ENCODE assay signal across 8 cellular contexts in the genomic region with DNA sequence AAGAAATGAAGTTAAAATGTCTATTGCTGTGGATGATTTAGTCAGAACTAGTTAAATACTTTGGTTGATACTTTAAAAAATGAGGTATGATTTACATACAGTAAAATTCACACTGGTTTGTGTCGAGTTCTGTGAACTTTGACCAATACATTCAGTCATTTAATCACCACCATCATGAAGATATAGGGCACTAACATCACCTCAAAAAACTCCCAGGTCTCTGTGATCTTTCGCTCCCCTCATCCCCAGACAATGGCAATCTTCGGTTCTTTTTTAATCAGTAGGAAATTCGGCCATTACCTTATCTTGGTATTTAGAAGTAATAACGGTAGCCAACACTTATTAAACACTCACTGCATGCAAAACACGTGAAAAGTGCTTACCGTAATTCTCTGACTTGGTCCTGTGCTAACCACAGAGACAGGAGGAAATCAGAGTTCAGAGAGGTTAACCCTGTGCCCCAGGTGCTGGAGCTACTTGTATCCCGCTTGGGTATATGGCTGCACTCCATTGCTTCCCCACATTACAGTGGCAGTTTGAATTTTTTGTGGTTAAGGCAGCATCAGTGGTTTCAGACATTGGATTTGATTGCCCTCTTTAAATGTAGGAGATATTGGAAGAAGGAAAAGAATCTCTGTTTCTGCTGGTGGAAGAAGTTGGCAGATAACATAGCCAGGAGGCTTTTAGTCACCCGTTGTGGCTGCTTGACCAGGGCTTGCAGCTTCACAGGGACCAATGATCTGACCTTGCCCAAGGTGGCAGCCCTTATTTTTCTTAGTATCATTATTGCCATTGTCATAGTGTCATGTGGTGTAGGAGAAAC. TPM values are rescaled to one million over a fixed set of nuclear protein-coding genes. Genes with fewer than 3 reads are reported as not detected.
DNase-seq lines count a peak whose midpoint lies in the region; ATAC-seq and TF ChIP-seq lines count a peak whose summit lies in the region.

No MANE protein-coding gene starts in this region.

- H2AFZ ChIP-seq in KMS-11 (ENCODE audit: low read depth): no peak overlapping the region

- ATAC-seq in GM21576 (IDR thresholded peaks at IDR 0.05; ENCODE audit: unreplicated experiment) (peak; percentile 53), right cardiac atrium (no peak)

- H3K4me2 ChIP-seq in KMS-11: peak overlapping the region; percentile 63

- H3K27me3 ChIP-seq in KMS-11 (ENCODE audit: insufficient read depth, low read depth) (no peaks in the 10 kb centered on the region), right cardiac atrium (ENCODE audit: control insufficient read depth, insufficient read depth) (no peaks in the 10 kb centered on the region), esophagus squamous epithelium (peaks cover 0 to 4% (median 0%) of the 10 kb centered on the region in 4 donors)

- WGBS in right cardiac atrium: 47% methylated on average over 9 of the region's 9 CpGs
- 57 to 71% methylated on average over 9 of the region's 9 CpGs for WGBS in esophagus squamous epithelium, 2 donors

- intact Hi-C loops in right cardiac atrium (cut with DNase I): loop anchor here in 3 of 4 donors (5.0 to 10.0 kb wide), 3 partner anchors 56 to 146 kb away; no protein-coding TSS in a partner anchor
- intact Hi-C loops in esophagus squamous epithelium (cut with DNase I): no loop called here

- peak overlapping the region; percentile 73 for H3K27ac ChIP-seq in KMS-11
- H3K27ac ChIP-seq in right cardiac atrium (ENCODE audit: low read length): peak overlapping the region; percentile 1
- no peak overlapping the region for H3K27ac ChIP-seq in esophagus squamous epithelium

- TF ChIP-seq POLR2A in esophagus squamous epithelium (IDR thresholded peaks at IDR 0.05): no peak

- H3K4me3 ChIP-seq in KMS-11 (IDR thresholded peaks at IDR 0.05; ENCODE audit: insufficient read depth, low read depth, low read length) (no peak overlapping the region), right cardiac atrium (ENCODE audit: low read length) (no peak overlapping the region), esophagus squamous epithelium (peak overlapping the region in 1 of 4 donors; percentile 25)

- H3K4me1 ChIP-seq in KMS-11 (ENCODE audit: low read depth, poor library complexity, severe bottlenecking): peaks cover 60% of the 10 kb centered on the region
- peaks cover 9% of the 10 kb centered on the region for H3K4me1 ChIP-seq in right cardiac atrium (ENCODE audit: control insufficient read depth, insufficient read depth, low read length)
- H3K4me1 ChIP-seq in esophagus squamous epithelium: peaks cover 0 to 39% (median 0%) of the 10 kb centered on the region in 3 donors

- H3K79me2 ChIP-seq in KMS-11 (ENCODE audit: insufficient read depth, low read depth): peaks cover 90% of the 10 kb centered on the region

- in situ Hi-C loops in GM13976 (cut with MboI; ENCODE audit: low sequenced_read_pairs, unreplicated experiment): no loop called here

- H3K36me3 ChIP-seq in KMS-11 (ENCODE audit: insufficient read depth) (no peaks in the 10 kb centered on the region), esophagus squamous epithelium (no peaks in the 10 kb centered on the region)

- no peaks in the 10 kb centered on the region for H4K20me1 ChIP-seq in KMS-11 (ENCODE audit: insufficient read depth)

- H3K9me3 ChIP-seq in right cardiac atrium (ENCODE audit: control insufficient read depth, low read length) (no peaks in the 10 kb centered on the region), esophagus squamous epithelium (no peaks in the 10 kb centered on the region)

- no peak for TF ChIP-seq CTCF in GM13976 (IDR thresholded peaks at IDR 0.05; ENCODE audit: borderline replicate concordance, control extremely low read depth, extremely low read depth, insufficient read depth, missing control alignments)
- TF ChIP-seq CTCF in KMS-11 (conservative IDR thresholded peaks at IDR 0.05; ENCODE audit: low read depth, low read length): no peak
- TF ChIP-seq CTCF in esophagus squamous epithelium (IDR thresholded peaks at IDR 0.05): no peak

- DNase-seq in GM13976 (ENCODE audit: low spot score): peak; percentile 29
- DNase-seq in right cardiac atrium: no peak
- DNase-seq in A172 (ENCODE audit: low spot score): no peak
- DNase-seq in NCI-H1048 (lab: John Stamatoyannopoulos, UW): no peak
- no peak for DNase-seq in esophagus squamous epithelium (lab: John Stamatoyannopoulos, UW)
- no peak for DNase-seq in D341Med (ENCODE audit: low spot score)

- H3K9ac ChIP-seq in KMS-11: peak overlapping the region; percentile 85; the same call in 1 of the 2 replicates

RNA-seq across cellular contexts. Expression of a gene that starts 4.2 kb away (rescaled TPM):
- total RNA-seq in right cardiac atrium: 10 to 100 TPM; 36.7 to 47.4 (median 37.0) TPM
- 12.5 TPM for polyA plus RNA-seq in right cardiac atrium
- 3.3 and 4.0 TPM in 2 replicates for total RNA-seq in A172 (2014; rRNA removed; shearing (Covaris generic))
- 1 to 10 TPM in 3 of 4 donors, under 1 TPM in 1; 0.95 to 4.8 (median 2.2) TPM for total RNA-seq in esophagus squamous epithelium

Comparison
In these comparisons a context has a peak if more than half of its experiments do, and no peak if none do; other contexts are left out.
1. H3K27ac ChIP-seq: peak in KMS-11 (single experiment) and right cardiac atrium (single experiment); none in esophagus squamous epithelium (0 of 4).